ENCODE assay signal across 27 cellular contexts in the genomic region with DNA sequence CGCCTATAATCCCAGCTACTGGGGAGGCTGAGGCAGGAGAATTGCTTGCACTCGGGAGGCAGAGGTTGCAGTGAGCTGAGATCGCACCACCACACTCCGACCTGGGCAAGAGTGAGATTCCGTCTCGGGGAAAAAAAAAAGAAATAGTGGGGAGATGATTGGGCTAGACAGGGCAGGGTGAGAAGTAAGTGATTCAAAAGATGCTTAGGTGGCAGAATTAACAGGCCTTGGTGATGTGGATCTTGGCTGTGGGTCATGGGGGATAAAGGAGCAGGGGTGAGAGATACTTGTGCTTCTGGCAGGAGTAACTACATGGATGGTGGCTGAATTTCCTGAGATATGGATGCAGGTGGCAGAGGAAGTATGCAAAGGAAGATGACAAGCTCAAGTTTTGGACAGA. TPM values are rescaled to one million over a fixed set of nuclear protein-coding genes. Genes with fewer than 3 reads are reported as not detected.
DNase-seq lines count a peak whose midpoint lies in the region; ATAC-seq, FAIRE-seq and TF ChIP-seq lines count a peak whose summit lies in the region.
"Had no signal": no experiment of that assay in that cellular context is flagged by ENCODE, and none has a peak within 500 bp of the region (broad histone marks: within the 10 kb centered on the region; RNA-seq: fewer than 3 reads in every experiment).

No MANE protein-coding gene starts in this region.

- H3K4me3 ChIP-seq in left ventricle myocardium inferior (no peak overlapping the region), K562 (no peak overlapping the region), lower lobe of right lung (no peak overlapping the region), thymus (ENCODE audit: low read length) (no peak overlapping the region), Caco-2 (ENCODE audit: low read depth, low read length) (no peak overlapping the region)
- H3K4me3 ChIP-seq: GM23338 had no signal

- CTCF ChIA-PET in K562 (lab: Yijun Ruan, JAX; ENCODE audit: low intra/inter-chr PET ratio) (no interaction called here), Caco-2 (lab: Charles Lee) (no interaction called here)

- no peak for TF ChIP-seq RAD21 in K562 (CRISPR knock-in tag; conservative IDR thresholded peaks at IDR 0.05 in 1 of 2, IDR thresholded peaks at IDR 0.05 in 1 of 2)

- H3K27ac ChIP-seq in left ventricle myocardium inferior (replicated peaks) (peak overlapping the region; percentile 33), K562 (ENCODE audit: extremely low read depth, low read depth, low read length) (no peak overlapping the region), lower lobe of right lung (peak overlapping the region; percentile 18), thymus (ENCODE audit: low read depth) (peak overlapping the region; percentile 20)
- H3K27ac ChIP-seq: 22Rv1 had no signal

- no peaks in the 10 kb centered on the region; the same call in 1 of the 2 replicates for H4K20me1 ChIP-seq in K562 (replicated peaks; ENCODE audit: control insufficient read depth, insufficient read depth, low read length)
- H4K20me1 ChIP-seq: BLaER1 treated with 17β-estradiol and CSF1 and Interleukin-3, amounts not matched to agents 10 nM and 100 nM had no signal

- WGBS in K562 (ENCODE audit: insufficient coverage, low coverage, missing lambda C conversion rate) = 75% methylated on average over 2 of the region's 6 CpGs
- WGBS in thymus = 97% methylated on average over 6 of the region's 6 CpGs

- intact Hi-C loops in left ventricle myocardium inferior (cut with micrococcal nuclease) (no loop called here), Right ventricle myocardium inferior (cut with DNase I) (no loop called here), K562 (cut with micrococcal nuclease) (no loop called here), lower lobe of right lung (cut with DNase I) (no loop called here), Caco-2 (cut with micrococcal nuclease; ENCODE audit: unreplicated experiment) (no loop called here)

- H3K36me3 ChIP-seq in left ventricle myocardium inferior (peaks cover 10% of the 10 kb centered on the region), K562 (ENCODE audit: control insufficient read depth, insufficient read depth, low read length) (no peaks in the 10 kb centered on the region; the same call in 2 of the 3 replicates), lower lobe of right lung (no peaks in the 10 kb centered on the region), thymus (ENCODE audit: control insufficient read depth, insufficient read depth) (peaks cover 11% of the 10 kb centered on the region), Caco-2 (ENCODE audit: control insufficient read depth, insufficient read depth, low read length) (no peaks in the 10 kb centered on the region)

- H3K36me3 Mint-ChIP-seq in Caco-2 (ENCODE audit: insufficient read depth, unreplicated experiment) = no peaks in the 10 kb centered on the region
- H3K36me3 Mint-ChIP-seq in stimulated activated memory B cell treated with anti-CD40 and anti-IgM and Interleukin-4, amounts not matched to agents 10 μg/mL and 1 μg/mL and 100 μg/mL, for 72 hours = peaks cover 25% of the 10 kb centered on the region

- no peak overlapping the region for H3K4me3 Mint-ChIP-seq in Caco-2 (ENCODE audit: unreplicated experiment)
- no peak overlapping the region for H3K4me3 Mint-ChIP-seq in stimulated activated memory B cell treated with anti-CD40 and anti-IgM and Interleukin-4, amounts not matched to agents 10 μg/mL and 1 μg/mL and 100 μg/mL, for 72 hours
- H3K4me3 Mint-ChIP-seq: CD4-positive, alpha-beta T cell; CD8-positive, alpha-beta memory T cell; GM23338; H9 had no signal

- no peaks in the 10 kb centered on the region for H3K27me3 Mint-ChIP-seq in Caco-2 (ENCODE audit: insufficient read depth, unreplicated experiment)
- no peaks in the 10 kb centered on the region for H3K27me3 Mint-ChIP-seq in stimulated activated memory B cell treated with anti-CD40 and anti-IgM and Interleukin-4, amounts not matched to agents 10 μg/mL and 1 μg/mL and 100 μg/mL, for 72 hours
- H3K27me3 Mint-ChIP-seq: CD4-positive, alpha-beta T cell; CD8-positive, alpha-beta memory T cell had no signal

- no peak for TF ChIP-seq CTCF in left ventricle myocardium inferior (IDR thresholded peaks at IDR 0.05; ENCODE audit: borderline replicate concordance)
- no peak for TF ChIP-seq CTCF in K562 (IDR thresholded peaks at IDR 0.05 in 2 of 3, conservative IDR thresholded peaks at IDR 0.05 in 1 of 3; ENCODE audit: insufficient read depth in 2 of 3, low read depth in 1 of 3, low read length in 3 of 3)
- TF ChIP-seq CTCF in lower lobe of right lung (IDR thresholded peaks at IDR 0.05) = no peak
- TF ChIP-seq CTCF in Caco-2 (IDR thresholded peaks at IDR 0.05; ENCODE audit: insufficient read depth in 1 of 2, low read depth in 1 of 2, low read length in 1 of 2, severe bottlenecking in 1 of 2, unreplicated experiment in 1 of 2) = no peak

- in situ Hi-C loops in K562 (cut with MboI) = no loop called here

- no peak overlapping the region for H2AFZ ChIP-seq in K562 (ENCODE audit: low read depth, low read length)
- H2AFZ ChIP-seq: GM23338 had no signal

- no peaks in the 10 kb centered on the region for H3K9me3 Mint-ChIP-seq in Caco-2 (ENCODE audit: unreplicated experiment)
- H3K9me3 Mint-ChIP-seq in stimulated activated memory B cell treated with anti-CD40 and anti-IgM and Interleukin-4, amounts not matched to agents 10 μg/mL and 1 μg/mL and 100 μg/mL, for 72 hours = no peaks in the 10 kb centered on the region
- H3K9me3 Mint-ChIP-seq: CD4-positive, alpha-beta T cell; CD8-positive, alpha-beta memory T cell; GM23338; H9 had no signal

- DNase-seq in left ventricle myocardium inferior = no peak
- DNase-seq in Right ventricle myocardium inferior (ENCODE audit: missing footprints) = no peak
- no peak for DNase-seq in K562 (ENCODE audit: extremely low read depth in 1 of 4, low spot score in 3 of 4)
- DNase-seq in lower lobe of right lung = no peak
- no peak for DNase-seq in NCI-H146 (lab: John Stamatoyannopoulos, UW)
- DNase-seq in Caco-2 = no peak
- DNase-seq: ACHN; AML-193; BE2C; Calu3; CD4-positive, alpha-beta T cell; CD8-positive, alpha-beta memory T cell; DMS53; DMS79 treated with DMSO at 0.1 percent for 48 hours; GF-D8; H9 had no signal

- ATAC-seq in Right ventricle myocardium inferior = no peak
- ATAC-seq in K562 = no peak
- ATAC-seq in lower lobe of right lung = no peak
- no peak for ATAC-seq in stimulated activated memory B cell treated with anti-CD40 and anti-IgM and Interleukin-4, amounts not matched to agents 10 μg/mL and 1 μg/mL and 100 μg/mL, for 72 hours
- ATAC-seq: GM23338, HCT116 had no signal

- BruUV-seq in K562 (replicated peaks; lab: Mats Ljungman, UMichigan) (no TSS peak), Caco-2 (replicated peaks; lab: Mats Ljungman, UMichigan) (no TSS peak)

- no peak for FAIRE-seq in K562 (lab: Jason Lieb, UNC)
- FAIRE-seq: A204.1, GM12891, GM18507 had no signal

- no peak for TF ChIP-seq POLR2A in K562 (conservative IDR thresholded peaks at IDR 0.05)

- H3K4me2 ChIP-seq in K562 (ENCODE audit: insufficient read depth, low read length) = no peak overlapping the region
- H3K4me2 ChIP-seq: GM23338 had no signal

- H3K9me3 ChIP-seq in left ventricle myocardium inferior (replicated peaks) (no peaks in the 10 kb centered on the region), K562 (replicated peaks; ENCODE audit: control insufficient read depth, insufficient read depth, low read depth, low read length) (no peaks in the 10 kb centered on the region), lower lobe of right lung (no peaks in the 10 kb centered on the region), thymus (ENCODE audit: control insufficient read depth) (no peaks in the 10 kb centered on the region), Caco-2 (no peaks in the 10 kb centered on the region)
- H3K9me3 ChIP-seq: BE2C; BLaER1 treated with 17β-estradiol and CSF1 and Interleukin-3, amounts not matched to agents 10 nM and 100 nM had no signal

- no peaks in the 10 kb centered on the region for H3K9me1 ChIP-seq in K562 (ENCODE audit: control insufficient read depth, insufficient read depth, low read length)

- H3K27me3 ChIP-seq in left ventricle myocardium inferior (ENCODE audit: low read depth) = no peaks in the 10 kb centered on the region
- H3K27me3 ChIP-seq in K562 (ENCODE audit: control insufficient read depth in 2 of 2, insufficient read depth in 2 of 2, low read length in 2 of 2) = no peaks in the 10 kb centered on the region
- H3K27me3 ChIP-seq in lower lobe of right lung (ENCODE audit: low read depth) = no peaks in the 10 kb centered on the region
- no peaks in the 10 kb centered on the region for H3K27me3 ChIP-seq in thymus (ENCODE audit: control insufficient read depth, insufficient read depth)
- H3K27me3 ChIP-seq in Caco-2 (replicated peaks; ENCODE audit: control insufficient read depth, insufficient read depth, low read length) = no peaks in the 10 kb centered on the region
- H3K27me3 ChIP-seq: BE2C; BLaER1 treated with 17β-estradiol and CSF1 and Interleukin-3, amounts not matched to agents 10 nM and 100 nM had no signal

- TF ChIP-seq EP300 in K562 (IDR thresholded peaks at IDR 0.05; ENCODE audit: low read length) = no peak

- no peaks in the 10 kb centered on the region for H3K79me2 ChIP-seq in K562 (ENCODE audit: control insufficient read depth, insufficient read depth, low read length)

- no peak overlapping the region for H3K9ac ChIP-seq in K562 (ENCODE audit: insufficient read depth in 1 of 2, low read depth in 2 of 2, low read length in 2 of 2)

- H3K4me1 ChIP-seq in left ventricle myocardium inferior = peaks cover 49% of the 10 kb centered on the region
- H3K4me1 ChIP-seq in K562 (replicated peaks in 1 of 2; ENCODE audit: control insufficient read depth in 2 of 2, insufficient read depth in 2 of 2, low read length in 2 of 2) = peaks cover 0 to 15% of the 10 kb centered on the region in 2 experiments; a peak in 3 of 5 replicates
- peaks cover 64% of the 10 kb centered on the region for H3K4me1 ChIP-seq in lower lobe of right lung
- H3K4me1 ChIP-seq in thymus (ENCODE audit: control insufficient read depth, insufficient read depth, low read length) = no peaks in the 10 kb centered on the region
- peaks cover 33% of the 10 kb centered on the region for H3K4me1 ChIP-seq in Caco-2
- H3K4me1 ChIP-seq: BE2C had no signal

- peaks cover 10% of the 10 kb centered on the region for H3K4me1 Mint-ChIP-seq in Caco-2 (ENCODE audit: low read depth, unreplicated experiment)
- H3K4me1 Mint-ChIP-seq in stimulated activated memory B cell treated with anti-CD40 and anti-IgM and Interleukin-4, amounts not matched to agents 10 μg/mL and 1 μg/mL and 100 μg/mL, for 72 hours = peaks cover 24% of the 10 kb centered on the region

- POLR2A ChIA-PET in K562 (lab: Yijun Ruan, JAX) (no interaction called here), Caco-2 (lab: Charles Lee) (no interaction called here)

- no peak overlapping the region for H3K27ac Mint-ChIP-seq in Caco-2 (ENCODE audit: unreplicated experiment)
- no peak overlapping the region for H3K27ac Mint-ChIP-seq in stimulated activated memory B cell treated with anti-CD40 and anti-IgM and Interleukin-4, amounts not matched to agents 10 μg/mL and 1 μg/mL and 100 μg/mL, for 72 hours
- H3K27ac Mint-ChIP-seq: CD14-positive monocyte; CD4-positive, alpha-beta T cell; CD8-positive, alpha-beta memory T cell; GM23338; H9 had no signal

RNA-seq across cellular contexts. Expression of a gene that starts 13.1 kb away (rescaled TPM):
- total RNA-seq in left ventricle myocardium inferior (2.7 TPM), Right ventricle myocardium inferior (13.1 TPM), K562 (2014; rRNA removed) (0.05 and 0.94 TPM in 2 replicates), K562 (2014; rRNA removed; fragmentation: Illumina TruSeq; extraction: Trizol) (0.25 and 0.29 TPM in 2 replicates), K562 (2015; rRNA removed; fragmentation: Illumina TruSeq; extraction: Trizol) (0.41 and 0.65 TPM in 2 replicates), K562 (2021) (0.18 and 0.53 TPM in 2 replicates), lower lobe of right lung (3.1 TPM), Caco-2 (2022) (0.84 and 1.2 TPM in 2 replicates)
- 2.3 and 3.3 TPM in 2 replicates for total RNA-seq in K562 (2011; cell fraction: chromatin; rRNA removed; ENCODE audit: low replicate concordance)
- 2.2 and 3.5 TPM in 2 replicates for total RNA-seq in K562 (2011; cell fraction: nucleolus; rRNA removed)
- 0.84 and 3.1 TPM in 2 replicates for total RNA-seq in K562 (2011; cell fraction: nucleoplasm; rRNA removed)
- polyA plus RNA-seq in K562 (2011; rRNA removed) (0.15 and 0.26 TPM in 2 replicates), K562 (2014; fragmentation: Illumina TruSeq; extraction: Trizol) (0.43 and 0.53 TPM in 2 replicates), K562 (2014; fragmentation: Nextera tagmentation; extraction: Ambion mirVana) (not detected), K562 (2014; rRNA removed) (0.04 and 0.21 TPM in 2 replicates), thymus (2.1 TPM)
- 0.24 and 0.27 TPM in 2 replicates for polyA plus RNA-seq in K562 (2011; cell fraction: cytosol; rRNA removed)
- 1.9 and 2.1 TPM in 2 replicates for polyA plus RNA-seq in K562 (2011; cell fraction: nucleus; rRNA removed)
- 0.46 and 0.66 TPM in 2 replicates for polyA plus RNA-seq in K562 (2012)
- 0.36 and 0.39 TPM in 2 replicates for polyA minus RNA-seq in K562 (2011; rRNA and poly(A)+ RNA removed)
- not detected in 2 replicates for polyA minus RNA-seq in K562 (2011; cell fraction: cytosol; rRNA and poly(A)+ RNA removed)
- polyA minus RNA-seq in K562 (2011; cell fraction: nucleus; rRNA and poly(A)+ RNA removed) = 0.81 and 1.00 TPM in 2 replicates
- total RNA-seq: H4 had no signal
- polyA plus RNA-seq: CD14-positive monocyte had no signal

RNA-seq across cellular contexts. Expression of a gene that starts 39.4 kb away (rescaled TPM):
- total RNA-seq in left ventricle myocardium inferior (23.4 TPM), Right ventricle myocardium inferior (36.4 TPM), K562 (2014; rRNA removed) (21.5 and 29.2 TPM in 2 replicates), K562 (2014; rRNA removed; fragmentation: Illumina TruSeq; extraction: Trizol) (19.6 and 24.1 TPM in 2 replicates), K562 (2015; rRNA removed; fragmentation: Illumina TruSeq; extraction: Trizol) (19.2 and 25.9 TPM in 2 replicates), K562 (2021) (141 and 152 TPM in 2 replicates), lower lobe of right lung (83.5 TPM), Caco-2 (2022) (100 and 144 TPM in 2 replicates)
- total RNA-seq in K562 (2011; cell fraction: chromatin; rRNA removed; ENCODE audit: low replicate concordance) = 125 and 263 TPM in 2 replicates
- total RNA-seq in K562 (2011; cell fraction: nucleolus; rRNA removed) = 180 and 194 TPM in 2 replicates
- total RNA-seq in K562 (2011; cell fraction: nucleoplasm; rRNA removed) = 161 and 172 TPM in 2 replicates
- polyA plus RNA-seq in K562 (2011; rRNA removed) (45.6 and 59.3 TPM in 2 replicates), K562 (2014; fragmentation: Illumina TruSeq; extraction: Trizol) (147 and 173 TPM in 2 replicates), K562 (2014; fragmentation: Nextera tagmentation; extraction: Ambion mirVana) (100 to 1,000 TPM in 1 of 2 experiments, 10 to 100 TPM in 1; 95.7 to 216 TPM), K562 (2014; rRNA removed) (84.5 and 87.9 TPM in 2 replicates), thymus (119 TPM)
- polyA plus RNA-seq in K562 (2011; cell fraction: cytosol; rRNA removed) = 113 and 142 TPM in 2 replicates
- 52.2 and 60.9 TPM in 2 replicates for polyA plus RNA-seq in K562 (2011; cell fraction: nucleus; rRNA removed)
- 99.1 and 151 TPM in 2 replicates for polyA plus RNA-seq in K562 (2012)
- 59.5 and 95.2 TPM in 2 replicates for polyA minus RNA-seq in K562 (2011; rRNA and poly(A)+ RNA removed)
- polyA minus RNA-seq in K562 (2011; cell fraction: cytosol; rRNA and poly(A)+ RNA removed) = 107 and 109 TPM in 2 replicates
- 69.9 and 106 TPM in 2 replicates for polyA minus RNA-seq in K562 (2011; cell fraction: nucleus; rRNA and poly(A)+ RNA removed)
